Comparison of ENCODE assay signal across 20 cellular contexts in genomic region chr1:84286071-84286470, GRCh38. TPM values are rescaled to one million over a fixed set of nuclear protein-coding genes. Genes with fewer than 3 reads are reported as not detected.
DNase-seq lines count a peak whose midpoint lies in the region; ATAC-seq and TF ChIP-seq lines count a peak whose summit lies in the region.
"Had no signal": no experiment of that assay in that cellular context is flagged by ENCODE, and none has a peak within 500 bp of the region (broad histone marks: within the 10 kb centered on the region; RNA-seq: fewer than 3 reads in every experiment).

No MANE protein-coding gene starts in this region.

- 80% methylated on average over 1 of the region's 1 CpG for WGBS in mammary epithelial cell (ENCODE audit: low coverage, missing lambda C conversion rate)

- CTCF ChIA-PET in mammary epithelial cell (lab: Charles Lee; ENCODE audit: low non-redundant PET) (no interaction called here), MCF 10A (lab: Yijun Ruan, JAX) (interaction anchor here (0.7 kb wide), 1 partner anchor 30 kb away, joined by 3 read pairs; no protein-coding TSS in a partner anchor)

- H3K27ac ChIP-seq in mammary epithelial cell (ENCODE audit: insufficient read depth, low read depth, low read length) = no peak overlapping the region
- H3K27ac ChIP-seq: C4-2B had no signal

- no peaks in the 10 kb centered on the region for H3K36me3 ChIP-seq in mammary epithelial cell (ENCODE audit: insufficient read depth, low read length)

- H3K4me1 ChIP-seq in mammary epithelial cell (ENCODE audit: insufficient read depth, low read length) = no peaks in the 10 kb centered on the region

- BruUV-seq in mammary epithelial cell (replicated peaks; lab: Mats Ljungman, UMichigan) = no TSS peak
- no TSS peak for BruUV-seq in MCF 10A (replicated peaks; lab: Mats Ljungman, UMichigan)

- H3K27me3 Mint-ChIP-seq in MCF 10A (ENCODE audit: insufficient read depth, unreplicated experiment) (no peaks in the 10 kb centered on the region), progenitor cell of endocrine pancreas (no peaks in the 10 kb centered on the region), endothelial cell (ENCODE audit: unreplicated experiment) (no peaks in the 10 kb centered on the region)

- no peak overlapping the region for H3K9ac ChIP-seq in mammary epithelial cell (ENCODE audit: insufficient read depth, low read length)

- POLR2A ChIA-PET in MCF 10A (lab: Yijun Ruan, JAX) = interaction anchor here (0.7 kb wide), 1 partner anchor 203 kb away, joined by 3 read pairs; no protein-coding TSS in a partner anchor

- no peaks in the 10 kb centered on the region for H3K79me2 ChIP-seq in mammary epithelial cell (ENCODE audit: insufficient read depth, low read length)

- no peak overlapping the region for H2AFZ ChIP-seq in mammary epithelial cell (ENCODE audit: low read depth, low read length)

- no peaks in the 10 kb centered on the region for H3K27me3 ChIP-seq in mammary epithelial cell (ENCODE audit: insufficient read depth, low read length)

- H3K4me1 Mint-ChIP-seq in MCF 10A (ENCODE audit: insufficient read depth, unreplicated experiment) = no peaks in the 10 kb centered on the region
- peaks cover 20% of the 10 kb centered on the region for H3K4me1 Mint-ChIP-seq in progenitor cell of endocrine pancreas (ENCODE audit: low read depth)
- H3K4me1 Mint-ChIP-seq in endothelial cell (ENCODE audit: unreplicated experiment) = no peaks in the 10 kb centered on the region

- no peak overlapping the region for H3K4me3 Mint-ChIP-seq in MCF 10A (ENCODE audit: unreplicated experiment)
- no peak overlapping the region for H3K4me3 Mint-ChIP-seq in progenitor cell of endocrine pancreas (ENCODE audit: low read depth)
- H3K4me3 Mint-ChIP-seq in endothelial cell (ENCODE audit: unreplicated experiment) = no peak overlapping the region

- dilution Hi-C loops in mammary epithelial cell (cut with HindIII; ENCODE audit: low sequenced_read_pairs) = no loop called here

- no peak overlapping the region for H3K4me2 ChIP-seq in mammary epithelial cell (ENCODE audit: insufficient read depth, low read depth, low read length)

- intact Hi-C loops in mammary epithelial cell (cut with micrococcal nuclease) (no loop called here), MCF 10A (cut with micrococcal nuclease) (no loop called here)

- H3K27ac Mint-ChIP-seq in MCF 10A (ENCODE audit: low read depth, unreplicated experiment) (no peak overlapping the region), progenitor cell of endocrine pancreas (peak overlapping the region; percentile 82), endothelial cell (ENCODE audit: unreplicated experiment) (no peak overlapping the region)

- H3K36me3 Mint-ChIP-seq in MCF 10A (ENCODE audit: insufficient read depth, unreplicated experiment) = no peaks in the 10 kb centered on the region
- peaks cover 46% of the 10 kb centered on the region for H3K36me3 Mint-ChIP-seq in progenitor cell of endocrine pancreas (ENCODE audit: insufficient read depth)
- H3K36me3 Mint-ChIP-seq in endothelial cell (ENCODE audit: low read depth, unreplicated experiment) = peaks cover 6% of the 10 kb centered on the region

- DNase-seq in mammary epithelial cell (peak; percentile 16), MCF 10A (ENCODE audit: unreplicated experiment) (no peak), RKO (ENCODE audit: low spot score) (peak; percentile 8), fibroblast of mammary gland (ENCODE audit: low read depth) (peak; percentile 58), progenitor cell of endocrine pancreas (ENCODE audit: low spot score, unreplicated experiment) (no peak), endothelial cell (ENCODE audit: low spot score) (no peak)
- no peak for DNase-seq in activated naive CD4-positive, alpha-beta T cell treated with anti-CD3 and anti-CD28 coated beads, Interleukin-2, amount 50 U/mL, for 16 hours
- DNase-seq: 8988T, COR-L47, EL, H7, KBM-7, NCI-H1105, NCI-H187, NCI-H345, NCI-H69, RPMI8226, SIG-M5 had no signal

- no peak for ATAC-seq in HG03108 (IDR thresholded peaks at IDR 0.05; ENCODE audit: unreplicated experiment)

- no peak overlapping the region for H3K4me3 ChIP-seq in mammary epithelial cell (replicated peaks in 1 of 3; ENCODE audit: insufficient read depth in 1 of 3, low read depth in 2 of 3, low read length in 3 of 3)
- H3K4me3 ChIP-seq in fibroblast of mammary gland (ENCODE audit: control insufficient read depth, low read depth, low read length) = no peak overlapping the region

- peaks cover 3% of the 10 kb centered on the region for H3K9me3 ChIP-seq in mammary epithelial cell (replicated peaks; ENCODE audit: insufficient read depth, low read length)

- TF ChIP-seq CTCF in mammary epithelial cell (conservative IDR thresholded peaks at IDR 0.05 in 1 of 2, IDR thresholded peaks at IDR 0.05 in 1 of 2; ENCODE audit: extremely low read depth in 1 of 2, insufficient read depth in 1 of 2, low read depth in 1 of 2, low read length in 2 of 2) = no peak
- no peak for TF ChIP-seq CTCF in MCF 10A (IDR thresholded peaks at IDR 0.05; ENCODE audit: unreplicated experiment)
- TF ChIP-seq CTCF in fibroblast of mammary gland (conservative IDR thresholded peaks at IDR 0.05; ENCODE audit: control insufficient read depth, insufficient read depth, low read depth, low read length) = no peak
- TF ChIP-seq CTCF in progenitor cell of endocrine pancreas (IDR thresholded peaks at IDR 0.05; ENCODE audit: unreplicated experiment) = no peak
- TF ChIP-seq CTCF in endothelial cell (IDR thresholded peaks at IDR 0.05; ENCODE audit: unreplicated experiment) = no peak

- in situ Hi-C loops in mammary epithelial cell (cut with MboI; ENCODE audit: low sequenced_read_pairs in 2 of 2) = no loop called here

- peaks cover 20% of the 10 kb centered on the region for H3K9me3 Mint-ChIP-seq in MCF 10A (ENCODE audit: unreplicated experiment)
- H3K9me3 Mint-ChIP-seq in progenitor cell of endocrine pancreas (ENCODE audit: low read depth) = peaks cover 53% of the 10 kb centered on the region
- H3K9me3 Mint-ChIP-seq in endothelial cell (ENCODE audit: unreplicated experiment) = peaks cover 4% of the 10 kb centered on the region

- H4K20me1 ChIP-seq in mammary epithelial cell (ENCODE audit: insufficient read depth, low read length) = no peaks in the 10 kb centered on the region

RNA-seq across cellular contexts. Expression of gene SAMD13, which starts 15.4 kb away (rescaled TPM):
- total RNA-seq in mammary epithelial cell (under 1 TPM; 0.33 to 0.80 TPM), MCF 10A (2022) (1.2 and 1.3 TPM in 2 replicates), progenitor cell of endocrine pancreas (10.4 and 14.3 TPM in 2 replicates), endothelial cell (ENCODE audit: unreplicated experiment) (1.8 TPM)
- 0.35 TPM for polyA plus RNA-seq in mammary epithelial cell
- polyA minus RNA-seq in mammary epithelial cell = not detected

Comparison
In these comparisons a context has a peak if more than half of its experiments do, and no peak if none do; other contexts are left out.
1. DNase-seq: peak in mammary epithelial cell (single experiment), RKO (single experiment) and fibroblast of mammary gland (single experiment); none in MCF 10A (single experiment), progenitor cell of endocrine pancreas (single experiment), endothelial cell (single experiment) and activated naive CD4-positive, alpha-beta T cell treated with anti-CD3 and anti-CD28 coated beads, Interleukin-2, amount 50 U/mL, for 16 hours (single experiment).